ENCODE assay signal across 13 cellular contexts in genomic region chr5:172909931-172910502, GRCh38. TPM values are rescaled to one million over a fixed set of nuclear protein-coding genes. Genes with fewer than 3 reads are reported as not detected.
A peak's percentile ranks its signal among the peaks of the same experiment; 100 is the strongest.
DNase-seq lines count a peak whose midpoint lies in the region; ATAC-seq and TF ChIP-seq lines count a peak whose summit lies in the region.
"Had no signal": no experiment of that assay in that cellular context is flagged by ENCODE, and none has a peak within 500 bp of the region (broad histone marks: within the 10 kb centered on the region; RNA-seq: fewer than 3 reads in every experiment).

No MANE protein-coding gene starts in this region.

- H3K4me1 ChIP-seq in right atrium auricular region: peaks cover 0 to 48% of the 10 kb centered on the region in 2 donors
- H3K4me1 ChIP-seq in thoracic aorta (ENCODE audit: control insufficient read depth in 1 of 2, low read depth in 2 of 2): peaks cover 43 to 71% of the 10 kb centered on the region in 2 donors

- CTCF ChIA-PET in WTC11 (lab: Charles Lee): interaction anchor here (1.7 kb wide), 1 partner anchor 29 kb away, joined by 6 read pairs; no protein-coding TSS in a partner anchor

- no peaks in the 10 kb centered on the region for H3K27me3 ChIP-seq in right atrium auricular region
- H3K27me3 ChIP-seq in thoracic aorta (replicated peaks; ENCODE audit: insufficient read depth): no peaks in the 10 kb centered on the region
- H3K27me3 ChIP-seq: Peyer's patch had no signal

- peak overlapping the region; percentile 24; the same call in 1 of the 2 replicates for H3K27ac Mint-ChIP-seq in WTC11
- H3K27ac Mint-ChIP-seq: activated CD4-positive, alpha-beta T cell treated with anti-CD3 and anti-CD28 coated beads for 36 hours had no signal

- H3K27me3 Mint-ChIP-seq in WTC11 (ENCODE audit: low read depth): no peaks in the 10 kb centered on the region
- H3K27me3 Mint-ChIP-seq: activated CD4-positive, alpha-beta T cell treated with anti-CD3 and anti-CD28 coated beads for 36 hours had no signal

- POLR2A ChIA-PET in WTC11 (lab: Charles Lee): no interaction called here

- peaks cover 30% of the 10 kb centered on the region for H3K36me3 Mint-ChIP-seq in WTC11

- ATAC-seq in WTC11: no peak
- no peak for ATAC-seq in thoracic aorta (ENCODE audit: insufficient number of reproducible peaks, low FRiP score, low read depth)
- no peak for ATAC-seq in GM19395 (IDR thresholded peaks at IDR 0.05; ENCODE audit: unreplicated experiment)
- ATAC-seq in HG03565 (IDR thresholded peaks at IDR 0.05; ENCODE audit: unreplicated experiment): no peak

- H3K4me3 ChIP-seq in right atrium auricular region (no peak overlapping the region), thoracic aorta (no peak overlapping the region)
- H3K4me3 ChIP-seq: Peyer's patch had no signal

- H3K9me3 ChIP-seq in right atrium auricular region (no peaks in the 10 kb centered on the region), thoracic aorta (no peaks in the 10 kb centered on the region)
- H3K9me3 ChIP-seq: Peyer's patch had no signal

- H3K9me3 Mint-ChIP-seq in WTC11: no peaks in the 10 kb centered on the region

- peaks cover 21% of the 10 kb centered on the region for H3K4me1 Mint-ChIP-seq in WTC11

- TF ChIP-seq CTCF in WTC11 (IDR thresholded peaks at IDR 0.05) (no peak), right atrium auricular region (IDR thresholded peaks at IDR 0.05) (no peak), thoracic aorta (IDR thresholded peaks at IDR 0.05) (no peak)

- no peak overlapping the region for H3K4me3 Mint-ChIP-seq in WTC11
- H3K4me3 Mint-ChIP-seq: activated CD4-positive, alpha-beta T cell treated with anti-CD3 and anti-CD28 coated beads for 36 hours had no signal

- DNase-seq in NCI-H2029 (lab: John Stamatoyannopoulos, UW) (peak; percentile 22), NCI-H2029 treated with DMSO at 0.1 percent for 48 hours (lab: John Stamatoyannopoulos, UW) (no peak), WTC11 (ENCODE audit: low spot score) (no peak), right atrium auricular region (ENCODE audit: low spot score) (peak; percentile 78), thoracic aorta (ENCODE audit: low spot score) (no peak), NCI-H2196 treated with DMSO at 0.1 percent for 48 hours (lab: John Stamatoyannopoulos, UW; ENCODE audit: unreplicated experiment) (no peak)
- DNase-seq: activated naive CD4-positive, alpha-beta T cell; NCI-H146 had no signal

- H3K36me3 ChIP-seq in right atrium auricular region (peaks cover 8% of the 10 kb centered on the region), thoracic aorta (peaks cover under 1% of the 10 kb centered on the region)

- H3K27ac ChIP-seq in right atrium auricular region (peak overlapping the region; percentile 35 to 66), thoracic aorta (peak overlapping the region; percentile 87 to 93)
- H3K27ac ChIP-seq: 22Rv1 had no signal

TF ChIP-seq in WTC11, 78 proteins besides CTCF, POLR2A, EP300 and RAD21 (continues in another document):
- no peak for TF ChIP-seq TEAD4 (CRISPR knock-in tag; IDR thresholded peaks at IDR 0.05)
- TF ChIP-seq ZNF281 (CRISPR knock-in tag; IDR thresholded peaks at IDR 0.05): no peak
- TF ChIP-seq ZNF219 (CRISPR knock-in tag; IDR thresholded peaks at IDR 0.05; ENCODE audit: borderline replicate concordance): no peak
- no peak for TF ChIP-seq MYBL2 (CRISPR knock-in tag; IDR thresholded peaks at IDR 0.05)
- no peak for TF ChIP-seq GTF2I (CRISPR knock-in tag; conservative IDR thresholded peaks at IDR 0.05)
- TF ChIP-seq, protein P1, sequence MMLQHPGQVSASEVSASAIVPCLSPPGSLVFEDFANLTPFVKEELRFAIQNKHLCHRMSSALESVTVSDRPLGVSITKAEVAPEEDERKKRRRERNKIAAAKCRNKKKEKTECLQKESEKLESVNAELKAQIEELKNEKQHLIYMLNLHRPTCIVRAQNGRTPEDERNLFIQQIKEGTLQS (CRISPR knock-in tag; conservative IDR thresholded peaks at IDR 0.05): no peak
- TF ChIP-seq FOXP1 (CRISPR knock-in tag; IDR thresholded peaks at IDR 0.05; ENCODE audit: borderline replicate concordance): no peak
- TF ChIP-seq GABPB1 (CRISPR knock-in tag; IDR thresholded peaks at IDR 0.05): no peak
- TF ChIP-seq, protein P2, sequence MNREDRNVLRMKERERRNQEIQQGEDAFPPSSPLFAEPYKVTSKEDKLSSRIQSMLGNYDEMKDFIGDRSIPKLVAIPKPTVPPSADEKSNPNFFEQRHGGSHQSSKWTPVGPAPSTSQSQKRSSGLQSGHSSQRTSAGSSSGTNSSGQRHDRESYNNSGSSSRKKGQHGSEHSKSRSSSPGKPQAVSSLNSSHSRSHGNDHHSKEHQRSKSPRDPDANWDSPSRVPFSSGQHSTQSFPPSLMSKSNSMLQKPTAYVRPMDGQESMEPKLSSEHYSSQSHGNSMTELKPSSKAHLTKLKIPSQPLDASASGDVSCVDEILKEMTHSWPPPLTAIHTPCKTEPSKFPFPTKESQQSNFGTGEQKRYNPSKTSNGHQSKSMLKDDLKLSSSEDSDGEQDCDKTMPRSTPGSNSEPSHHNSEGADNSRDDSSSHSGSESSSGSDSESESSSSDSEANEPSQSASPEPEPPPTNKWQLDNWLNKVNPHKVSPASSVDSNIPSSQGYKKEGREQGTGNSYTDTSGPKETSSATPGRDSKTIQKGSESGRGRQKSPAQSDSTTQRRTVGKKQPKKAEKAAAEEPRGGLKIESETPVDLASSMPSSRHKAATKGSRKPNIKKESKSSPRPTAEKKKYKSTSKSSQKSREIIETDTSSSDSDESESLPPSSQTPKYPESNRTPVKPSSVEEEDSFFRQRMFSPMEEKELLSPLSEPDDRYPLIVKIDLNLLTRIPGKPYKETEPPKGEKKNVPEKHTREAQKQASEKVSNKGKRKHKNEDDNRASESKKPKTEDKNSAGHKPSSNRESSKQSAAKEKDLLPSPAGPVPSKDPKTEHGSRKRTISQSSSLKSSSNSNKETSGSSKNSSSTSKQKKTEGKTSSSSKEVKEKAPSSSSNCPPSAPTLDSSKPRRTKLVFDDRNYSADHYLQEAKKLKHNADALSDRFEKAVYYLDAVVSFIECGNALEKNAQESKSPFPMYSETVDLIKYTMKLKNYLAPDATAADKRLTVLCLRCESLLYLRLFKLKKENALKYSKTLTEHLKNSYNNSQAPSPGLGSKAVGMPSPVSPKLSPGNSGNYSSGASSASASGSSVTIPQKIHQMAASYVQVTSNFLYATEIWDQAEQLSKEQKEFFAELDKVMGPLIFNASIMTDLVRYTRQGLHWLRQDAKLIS (CRISPR knock-in tag; IDR thresholded peaks at IDR 0.05; ENCODE audit: borderline replicate concordance): no peak
- no peak for TF ChIP-seq NR2C2 (CRISPR knock-in tag; IDR thresholded peaks at IDR 0.05)
- TF ChIP-seq KAT7 (CRISPR knock-in tag; IDR thresholded peaks at IDR 0.05; ENCODE audit: borderline replicate concordance): no peak
- TF ChIP-seq NR3C1 (CRISPR knock-in tag; conservative IDR thresholded peaks at IDR 0.05; ENCODE audit: low read depth): no peak
- no peak for TF ChIP-seq MLX (CRISPR knock-in tag; IDR thresholded peaks at IDR 0.05)
- no peak for TF ChIP-seq ATF2 (CRISPR knock-in tag; IDR thresholded peaks at IDR 0.05; ENCODE audit: borderline replicate concordance, low read depth)

RNA-seq across cellular contexts. Expression of gene RPL26L1, which starts 49.2 kb away (rescaled TPM):
- 46.2 to 52.2 TPM (median 51.9 TPM) in 3 replicates for total RNA-seq in WTC11 (2021)
- total RNA-seq in right atrium auricular region: 10 to 100 TPM; 21.1 to 30.1 TPM
- total RNA-seq in thoracic aorta: 1 to 10 TPM; 7.2 to 9.9 TPM

Comparison
In these comparisons a context has a peak if more than half of its experiments do, and no peak if none do; other contexts are left out.
1. DNase-seq: peak in NCI-H2029 (single experiment) and right atrium auricular region (single experiment); none in NCI-H2029 treated with DMSO at 0.1 percent for 48 hours (single experiment), WTC11 (single experiment), thoracic aorta (single experiment) and NCI-H2196 treated with DMSO at 0.1 percent for 48 hours (single experiment).